ENCODE assay signal across 27 cellular contexts in genomic region chr13:40583738-40584137, GRCh38.
DNase-seq lines count a peak whose midpoint lies in the region; ATAC-seq lines count a peak whose summit lies in the region.
"Had no signal": no experiment of that assay in that cellular context is flagged by ENCODE, and none has a peak within 500 bp of the region (broad histone marks: within the 10 kb centered on the region; RNA-seq: fewer than 3 reads in every experiment).

No MANE protein-coding gene starts in this region.

- no peak overlapping the region for H3K14ac ChIP-seq in trophoblast cell (ENCODE audit: low read length)

- peaks cover 43% of the 10 kb centered on the region for H3K36me3 Mint-ChIP-seq in activated T-cell treated with anti-CD3 and anti-CD28 coated beads, Interleukin-2, amount 50 U/mL, for 24 hours (ENCODE audit: low read depth)
- H3K36me3 Mint-ChIP-seq in activated naive CD8-positive, alpha-beta T cell treated with anti-CD3 and anti-CD28 coated beads, Interleukin-2, amount 50 U/mL, for 24 hours (ENCODE audit: low read depth) = peaks cover 17% of the 10 kb centered on the region

- H3K9ac ChIP-seq in trophoblast cell (ENCODE audit: low read length) = no peak overlapping the region
- H3K9ac ChIP-seq: GM23248 had no signal

- H3K27me3 ChIP-seq in trophoblast cell (ENCODE audit: insufficient read depth, low read length) (no peaks in the 10 kb centered on the region), aorta (ENCODE audit: control insufficient read depth in 1 of 2, insufficient read depth in 2 of 2, low read length in 1 of 2) (no peaks in the 10 kb centered on the region)
- H3K27me3 ChIP-seq: cardiac muscle cell, heart left ventricle, ovary, Peyer's patch, SJCRH30, upper lobe of left lung had no signal

- H3K9me3 ChIP-seq in trophoblast cell (ENCODE audit: insufficient read depth, low read depth, low read length) = no peaks in the 10 kb centered on the region
- no peaks in the 10 kb centered on the region for H3K9me3 ChIP-seq in aorta (ENCODE audit: control insufficient read depth, low read length)
- H3K9me3 ChIP-seq: Peyer's patch had no signal

- no peak overlapping the region for H3K18ac ChIP-seq in trophoblast cell (ENCODE audit: low read length)

- peaks cover 7% of the 10 kb centered on the region for H3K79me2 ChIP-seq in trophoblast cell (ENCODE audit: control insufficient read depth, insufficient read depth, low read length, poor library complexity)

- H4K91ac ChIP-seq in trophoblast cell (ENCODE audit: low read depth, low read length) = no peak overlapping the region

- H3K36me3 ChIP-seq in trophoblast cell (ENCODE audit: control insufficient read depth in 1 of 2, insufficient read depth in 2 of 2, low read length in 2 of 2) = peaks cover 0 to 1% of the 10 kb centered on the region in 2 experiments
- H3K36me3 ChIP-seq in aorta (ENCODE audit: control insufficient read depth in 1 of 2, insufficient read depth in 2 of 2, low read length in 1 of 2) = no peaks in the 10 kb centered on the region
- H3K36me3 ChIP-seq: cardiac muscle cell, heart left ventricle, ovary, Peyer's patch, upper lobe of left lung had no signal

- no peak for DNase-seq in activated T-cell treated with anti-CD3 and anti-CD28 coated beads, Interleukin-2, amount 50 U/mL, for 24 hours
- no peak for DNase-seq in activated T-cell treated with anti-CD3 and anti-CD28 coated beads for 4 hours
- DNase-seq in NCI-H524 treated with DMSO at 0.1 percent for 48 hours (lab: John Stamatoyannopoulos, UW) = peak; percentile 16
- no peak for DNase-seq in activated naive CD8-positive, alpha-beta T cell treated with anti-CD3 and anti-CD28 coated beads, Interleukin-2, amount 50 U/mL, for 24 hours
- DNase-seq in trophoblast cell = no peak
- DNase-seq in aorta = no peak
- DNase-seq in D341Med (ENCODE audit: low spot score) = no peak
- DNase-seq: activated CD4-positive, alpha-beta T cell treated with anti-CD3 and anti-CD28 coated beads, Interleukin-2, amount 50 U/mL, for 48 hours; amniotic stem cell; cortex of kidney; GM23248; heart left ventricle; left colon; mesendoderm; NCI-H1105 treated with DMSO at 0.1 percent for 48 hours; NCI-H446 treated with DMSO at 0.1 percent for 48 hours; ovary; Peyer's patch; right cardiac atrium; SJCRH30; stimulated activated CD4-positive, alpha-beta T cell treated with anti-CD3 and anti-CD28 coated beads, Interleukin-12 subunit alpha, Interleukin-12 subunit beta, amount 100 ng/mL, for 4 hours; stimulated activated CD4-positive, alpha-beta T cell treated with anti-CD3 and anti-CD28 coated beads, Interleukin-4, amount 100 ng/mL, for 4 hours; upper lobe of left lung had no signal

- no peak overlapping the region for H4K8ac ChIP-seq in trophoblast cell (ENCODE audit: low read depth, low read length)

- no peak overlapping the region for H3K23ac ChIP-seq in trophoblast cell (ENCODE audit: low read length)

- no peak overlapping the region for H4K12ac ChIP-seq in trophoblast cell (ENCODE audit: low read depth, low read length)

- no peak overlapping the region for H2BK120ac ChIP-seq in trophoblast cell (ENCODE audit: insufficient read depth, low read length, poor library complexity)

- H3K79me1 ChIP-seq in trophoblast cell (ENCODE audit: low read length) = peaks cover 10% of the 10 kb centered on the region

- H3K27me3 Mint-ChIP-seq in activated T-cell treated with anti-CD3 and anti-CD28 coated beads, Interleukin-2, amount 50 U/mL, for 24 hours = no peaks in the 10 kb centered on the region
- H3K27me3 Mint-ChIP-seq in activated naive CD8-positive, alpha-beta T cell treated with anti-CD3 and anti-CD28 coated beads, Interleukin-2, amount 50 U/mL, for 24 hours = no peaks in the 10 kb centered on the region
- H3K27me3 Mint-ChIP-seq: natural killer cell treated with Interleukin-12 subunit alpha and Interleukin-12 subunit beta and Interleukin-15 and Interleukin-18, amount 100 ng/mL, for 72 hours had no signal

- H3K4me2 ChIP-seq in trophoblast cell (ENCODE audit: low read length) = no peak overlapping the region
- H3K4me2 ChIP-seq: A549 had no signal

- no peak overlapping the region for H3K4me3 ChIP-seq in trophoblast cell (ENCODE audit: low read depth, low read length)
- H3K4me3 ChIP-seq in aorta (ENCODE audit: low read length in 2 of 2) = no peak overlapping the region
- H3K4me3 ChIP-seq: A549, cardiac muscle cell, GM23248, heart left ventricle, ovary, Peyer's patch, SJCRH30, upper lobe of left lung had no signal

- H3K4me1 ChIP-seq in trophoblast cell (ENCODE audit: control insufficient read depth in 1 of 2, insufficient read depth in 2 of 2, low read length in 2 of 2) (peaks cover 13 to 28% of the 10 kb centered on the region in 2 experiments), aorta (ENCODE audit: control insufficient read depth in 1 of 2, insufficient read depth in 2 of 2, low read length in 2 of 2) (peaks cover 5 to 8% of the 10 kb centered on the region in 2 donors)
- H3K4me1 ChIP-seq: A549 had no signal

- H2AFZ ChIP-seq in trophoblast cell (ENCODE audit: insufficient read depth, low read length, poor library complexity) = no peak overlapping the region
- H2AFZ ChIP-seq: GM23248 had no signal

- peaks cover 94% of the 10 kb centered on the region for H3K4me1 Mint-ChIP-seq in activated T-cell treated with anti-CD3 and anti-CD28 coated beads, Interleukin-2, amount 50 U/mL, for 24 hours (ENCODE audit: low read depth)
- peaks cover 96% of the 10 kb centered on the region for H3K4me1 Mint-ChIP-seq in activated naive CD8-positive, alpha-beta T cell treated with anti-CD3 and anti-CD28 coated beads, Interleukin-2, amount 50 U/mL, for 24 hours

- H2AK5ac ChIP-seq in trophoblast cell (ENCODE audit: low read length) = no peak overlapping the region

- H3K27ac Mint-ChIP-seq in activated T-cell treated with anti-CD3 and anti-CD28 coated beads, Interleukin-2, amount 50 U/mL, for 24 hours = peak overlapping the region; percentile 72
- peak overlapping the region; percentile 78 for H3K27ac Mint-ChIP-seq in activated naive CD8-positive, alpha-beta T cell treated with anti-CD3 and anti-CD28 coated beads, Interleukin-2, amount 50 U/mL, for 24 hours
- H3K27ac Mint-ChIP-seq: natural killer cell treated with Interleukin-12 subunit alpha and Interleukin-12 subunit beta and Interleukin-15 and Interleukin-18, amount 100 ng/mL, for 72 hours had no signal

- peak; percentile 58 for ATAC-seq in activated naive CD8-positive, alpha-beta T cell treated with anti-CD3 and anti-CD28 coated beads, Interleukin-2, amount 50 U/mL, for 24 hours
- ATAC-seq in aorta (ENCODE audit: low FRiP score) (no peak), GM21786 (IDR thresholded peaks at IDR 0.05; ENCODE audit: unreplicated experiment) (no peak)
- ATAC-seq: A549; heart left ventricle; left colon; natural killer cell treated with Interleukin-12 subunit alpha and Interleukin-12 subunit beta and Interleukin-15 and Interleukin-18, amount 100 ng/mL, for 72 hours; right cardiac atrium had no signal

- H2BK12ac ChIP-seq in trophoblast cell (ENCODE audit: low read length) = no peak overlapping the region

- peak overlapping the region; percentile 6 for H3K4ac ChIP-seq in trophoblast cell (ENCODE audit: low read depth, low read length)

- H3K4me3 Mint-ChIP-seq in activated T-cell treated with anti-CD3 and anti-CD28 coated beads, Interleukin-2, amount 50 U/mL, for 24 hours = no peak overlapping the region
- no peak overlapping the region for H3K4me3 Mint-ChIP-seq in activated naive CD8-positive, alpha-beta T cell treated with anti-CD3 and anti-CD28 coated beads, Interleukin-2, amount 50 U/mL, for 24 hours
- H3K4me3 Mint-ChIP-seq: natural killer cell treated with Interleukin-12 subunit alpha and Interleukin-12 subunit beta and Interleukin-15 and Interleukin-18, amount 100 ng/mL, for 72 hours had no signal

- H2BK5ac ChIP-seq in trophoblast cell (ENCODE audit: low read depth, low read length, poor library complexity) = no peak overlapping the region

- H3K9me3 Mint-ChIP-seq in activated T-cell treated with anti-CD3 and anti-CD28 coated beads, Interleukin-2, amount 50 U/mL, for 24 hours = peaks cover 7% of the 10 kb centered on the region
- H3K9me3 Mint-ChIP-seq in activated naive CD8-positive, alpha-beta T cell treated with anti-CD3 and anti-CD28 coated beads, Interleukin-2, amount 50 U/mL, for 24 hours = peaks cover 8% of the 10 kb centered on the region

- intact Hi-C loops in aorta (cut with DNase I) = no loop called here

- no peak overlapping the region for H3K27ac ChIP-seq in trophoblast cell (ENCODE audit: low read depth, low read length)
- H3K27ac ChIP-seq in aorta (ENCODE audit: low read depth in 1 of 2, low read length in 2 of 2) = no peak overlapping the region
- H3K27ac ChIP-seq: A549, cardiac muscle cell, GM23248, heart left ventricle, ovary, Peyer's patch, SJCRH30, upper lobe of left lung had no signal
